ENCODE assay signal across 26 cellular contexts in the genomic region with DNA sequence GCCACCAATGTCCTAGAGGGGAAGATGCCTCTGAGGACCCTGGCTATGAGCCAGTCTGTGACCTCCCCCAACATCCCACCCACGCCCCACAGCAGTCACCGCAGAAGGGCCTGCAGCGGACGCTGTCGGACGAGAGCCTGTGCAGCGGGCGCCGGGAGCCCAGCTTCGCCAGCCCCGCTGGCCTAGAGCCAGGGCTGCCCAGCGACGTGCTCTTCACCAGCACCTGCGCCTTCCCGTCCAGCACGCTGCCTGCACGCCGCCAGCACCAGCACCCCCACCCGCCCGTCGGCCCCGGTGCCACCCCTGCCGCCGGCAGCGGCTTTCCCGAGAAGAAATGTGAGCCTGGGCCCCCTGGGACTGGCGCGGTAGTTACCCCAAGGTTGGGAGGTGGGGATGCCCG. TPM values are rescaled to one million over a fixed set of nuclear protein-coding genes. Genes with fewer than 3 reads are reported as not detected.
DNase-seq lines count a peak whose midpoint lies in the region; TF ChIP-seq lines count a peak whose summit lies in the region.
"Had no signal": no experiment of that assay in that cellular context is flagged by ENCODE, and none has a peak within 500 bp of the region (broad histone marks: within the 10 kb centered on the region; RNA-seq: fewer than 3 reads in every experiment).

No MANE protein-coding gene starts in this region.

- H3K9me3 Mint-ChIP-seq in endothelial cell (ENCODE audit: unreplicated experiment) = no peaks in the 10 kb centered on the region
- H3K9me3 Mint-ChIP-seq: activated B cell treated with CpG ODN at 0.5 μM for 24 hours; neural crest cell; stimulated activated naive CD8-positive, alpha-beta T cell treated with anti-CD3 and anti-CD28 coated beads, Interleukin-15, Interleukin-2, amounts not matched to agents 100 ng/mL and 50 ng/mL, for 24 hours had no signal

- peaks cover 11% of the 10 kb centered on the region for H3K4me1 Mint-ChIP-seq in endothelial cell (ENCODE audit: unreplicated experiment)
- H3K4me1 Mint-ChIP-seq: activated CD4-positive, alpha-beta memory T cell treated with anti-CD3 and anti-CD28 coated beads, Interleukin-2, amount 10 ng/mL, durations not matched to agents 7 days and 5 days; neural crest cell had no signal

- H3K9me3 ChIP-seq in ascending aorta = no peaks in the 10 kb centered on the region
- H3K9me3 ChIP-seq: sigmoid colon had no signal

- DNase-seq in DMS153 treated with DMSO at 0.1 percent for 48 hours (lab: John Stamatoyannopoulos, UW; ENCODE audit: unreplicated experiment) (peak; percentile 62), NCI-H1092 treated with DMSO at 0.1 percent for 48 hours (lab: John Stamatoyannopoulos, UW) (peak; percentile 70), NCI-H2196 treated with DMSO at 0.1 percent for 48 hours (lab: John Stamatoyannopoulos, UW; ENCODE audit: unreplicated experiment) (peak; percentile 45), endothelial cell (ENCODE audit: low spot score) (no peak), ascending aorta (ENCODE audit: low spot score in 2 of 2) (no peak)
- DNase-seq in central memory CD4-positive, alpha-beta T cell = no peak
- no peak for DNase-seq in activated effector memory CD4-positive, alpha-beta T cell treated with anti-CD3 and anti-CD28 coated beads, Interleukin-2, amount 50 U/mL, for 16 hours
- DNase-seq: activated B cell treated with CpG ODN at 0.5 μM for 24 hours; activated CD4-positive, alpha-beta memory T cell treated with anti-CD3 and anti-CD28 coated beads, Interleukin-2, amount 10 ng/mL, durations not matched to agents 7 days and 5 days; activated effector memory CD4-positive, alpha-beta T cell treated with Interleukin-2 at 50 U/mL for 16 hours; activated naive CD8-positive, alpha-beta T cell treated with anti-CD3 and anti-CD28 coated beads, Interleukin-2, amount 10 ng/mL, durations not matched to agents 7 days and 5 days; CD4-positive, CD25-positive, alpha-beta regulatory T cell; GDM1; glutamatergic neuron; KG1; NCI-H1930; NCI-H82; OCI-M1; posterior cingulate gyrus; Right ventricle myocardium superior; sigmoid colon; stimulated activated CD4-positive, alpha-beta T cell treated with anti-CD3 and anti-CD28 coated beads, Interleukin-15, amount 100 ng/mL, for 24 hours; T1000 had no signal

- H3K36me3 ChIP-seq in ascending aorta = peaks cover 21 to 27% of the 10 kb centered on the region in 2 donors

- H3K27me3 ChIP-seq in ascending aorta = no peaks in the 10 kb centered on the region
- H3K27me3 ChIP-seq: sigmoid colon had no signal

- peaks cover 13% of the 10 kb centered on the region for H3K27me3 Mint-ChIP-seq in endothelial cell (ENCODE audit: unreplicated experiment)
- H3K27me3 Mint-ChIP-seq: activated B cell treated with CpG ODN at 0.5 μM for 24 hours; activated CD4-positive, alpha-beta memory T cell treated with anti-CD3 and anti-CD28 coated beads, Interleukin-2, amount 10 ng/mL, durations not matched to agents 7 days and 5 days; activated naive CD8-positive, alpha-beta T cell treated with anti-CD3 and anti-CD28 coated beads, Interleukin-2, amount 10 ng/mL, durations not matched to agents 7 days and 5 days; CD4-positive, CD25-positive, alpha-beta regulatory T cell; stimulated activated naive CD8-positive, alpha-beta T cell treated with anti-CD3 and anti-CD28 coated beads, Interleukin-15, Interleukin-2, amounts not matched to agents 100 ng/mL and 50 ng/mL, for 24 hours had no signal

- no peak overlapping the region for H3K27ac ChIP-seq in ascending aorta
- H3K27ac ChIP-seq: sigmoid colon had no signal

- no peak overlapping the region for H3K4me3 ChIP-seq in ascending aorta
- H3K4me3 ChIP-seq: lung, sigmoid colon had no signal

- intact Hi-C loops in ascending aorta (cut with DNase I) = no loop called here

- TF ChIP-seq CTCF in endothelial cell (IDR thresholded peaks at IDR 0.05; ENCODE audit: unreplicated experiment) = no peak
- no peak for TF ChIP-seq CTCF in ascending aorta (IDR thresholded peaks at IDR 0.05)

- no peak overlapping the region for H3K4me3 Mint-ChIP-seq in endothelial cell (ENCODE audit: unreplicated experiment)
- H3K4me3 Mint-ChIP-seq: activated B cell treated with CpG ODN at 0.5 μM for 24 hours; activated CD4-positive, alpha-beta memory T cell treated with anti-CD3 and anti-CD28 coated beads, Interleukin-2, amount 10 ng/mL, durations not matched to agents 7 days and 5 days; activated naive CD8-positive, alpha-beta T cell treated with anti-CD3 and anti-CD28 coated beads, Interleukin-2, amount 10 ng/mL, durations not matched to agents 7 days and 5 days; CD4-positive, CD25-positive, alpha-beta regulatory T cell; neural crest cell; stimulated activated naive CD8-positive, alpha-beta T cell treated with anti-CD3 and anti-CD28 coated beads, Interleukin-15, Interleukin-2, amounts not matched to agents 100 ng/mL and 50 ng/mL, for 24 hours had no signal

- H3K27ac Mint-ChIP-seq in endothelial cell (ENCODE audit: unreplicated experiment) = peak overlapping the region; percentile 52
- H3K27ac Mint-ChIP-seq: activated B cell treated with CpG ODN at 0.5 μM for 24 hours; activated CD4-positive, alpha-beta memory T cell treated with anti-CD3 and anti-CD28 coated beads, Interleukin-2, amount 10 ng/mL, durations not matched to agents 7 days and 5 days; activated naive CD8-positive, alpha-beta T cell treated with anti-CD3 and anti-CD28 coated beads, Interleukin-2, amount 10 ng/mL, durations not matched to agents 7 days and 5 days; stimulated activated naive CD8-positive, alpha-beta T cell treated with anti-CD3 and anti-CD28 coated beads, Interleukin-15, Interleukin-2, amounts not matched to agents 100 ng/mL and 50 ng/mL, for 24 hours had no signal

- H3K4me1 ChIP-seq in ascending aorta = no peaks in the 10 kb centered on the region
- H3K4me1 ChIP-seq: sigmoid colon had no signal

- H3K36me3 Mint-ChIP-seq in endothelial cell (ENCODE audit: low read depth, unreplicated experiment) = peaks cover 18% of the 10 kb centered on the region

RNA-seq across cellular contexts. Expression of gene DPF1, which starts 30.6 kb away (rescaled TPM):
- total RNA-seq in endothelial cell (ENCODE audit: unreplicated experiment) = 6.0 TPM
- not detected for total RNA-seq in ascending aorta
- total RNA-seq: activated B cell treated with CpG ODN at 0.5 μM for 24 hours; CD4-positive, CD25-positive, alpha-beta regulatory T cell; Right ventricle myocardium superior; sigmoid colon had no signal

Comparison
In these comparisons a context has a peak if more than half of its experiments do, and no peak if none do; other contexts are left out.
1. DNase-seq: peak in DMS153 treated with DMSO at 0.1 percent for 48 hours (single experiment), NCI-H1092 treated with DMSO at 0.1 percent for 48 hours (single experiment) and NCI-H2196 treated with DMSO at 0.1 percent for 48 hours (single experiment); none in endothelial cell (single experiment), ascending aorta (0 of 2), central memory CD4-positive, alpha-beta T cell (single experiment) and activated effector memory CD4-positive, alpha-beta T cell treated with anti-CD3 and anti-CD28 coated beads, Interleukin-2, amount 50 U/mL, for 16 hours (single experiment).